In the genomic region with DNA sequence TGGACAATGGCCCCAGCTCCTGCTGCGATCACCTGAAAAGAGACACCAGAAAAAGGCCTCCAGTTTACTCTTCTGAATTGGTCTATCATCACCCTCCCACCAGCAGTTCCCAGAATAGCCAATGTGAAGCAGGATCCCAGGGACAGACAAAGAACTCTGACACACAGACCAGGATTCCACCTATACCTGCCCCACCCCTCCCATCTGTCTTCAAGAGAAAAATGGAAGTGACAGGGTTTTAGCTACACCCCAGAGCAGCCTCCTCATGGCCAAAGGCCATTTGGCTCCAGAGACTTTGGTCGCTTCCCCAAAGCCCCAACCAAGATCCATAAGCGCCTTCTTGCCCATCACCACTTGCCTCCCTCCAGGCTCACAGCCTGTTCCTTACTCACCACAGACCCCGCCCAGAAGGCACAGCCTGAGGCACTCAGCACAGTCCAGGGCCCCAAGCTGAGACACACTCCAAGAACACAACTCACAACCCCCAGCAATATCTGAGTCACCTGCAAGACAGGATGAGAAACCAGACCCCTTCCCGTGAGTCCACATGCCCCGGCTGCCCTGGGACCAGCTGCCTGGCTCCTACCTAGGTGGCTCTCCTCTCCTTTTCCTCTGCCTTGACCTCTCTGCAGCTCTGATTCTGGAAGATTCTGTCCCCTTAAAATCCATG, we compare ENCODE assay signal across 20 cellular contexts. TPM values are rescaled to one million over a fixed set of nuclear protein-coding genes. Genes with fewer than 3 reads are reported as not detected.
A peak's percentile ranks its signal among the peaks of the same experiment; 100 is the strongest.
DNase-seq lines count a peak whose midpoint lies in the region; ATAC-seq and TF ChIP-seq lines count a peak whose summit lies in the region.
"Had no signal": no experiment of that assay in that cellular context is flagged by ENCODE, and none has a peak within 500 bp of the region (broad histone marks: within the 10 kb centered on the region; RNA-seq: fewer than 3 reads in every experiment).

No MANE protein-coding gene starts in this region.

- no peak overlapping the region for H3K4me3 Mint-ChIP-seq in stimulated activated effector memory CD8-positive, alpha-beta T cell treated with anti-CD3 and anti-CD28 coated beads, Interleukin-12 subunit alpha, Interleukin-12 subunit beta, amount 100 ng/mL, for 72 hours
- H3K4me3 Mint-ChIP-seq in osteocyte (ENCODE audit: unreplicated experiment), result no peak overlapping the region
- H3K4me3 Mint-ChIP-seq: CD8-positive, alpha-beta memory T cell; HFFc6; IgD-negative memory B cell had no signal

- H3K36me3 Mint-ChIP-seq in stimulated activated effector memory CD8-positive, alpha-beta T cell treated with anti-CD3 and anti-CD28 coated beads, Interleukin-12 subunit alpha, Interleukin-12 subunit beta, amount 100 ng/mL, for 72 hours, result no peaks in the 10 kb centered on the region
- H3K36me3 Mint-ChIP-seq in osteocyte (ENCODE audit: unreplicated experiment), result no peaks in the 10 kb centered on the region

- no peaks in the 10 kb centered on the region for H3K36me3 ChIP-seq in HEK293 (ENCODE audit: control insufficient read depth in 2 of 2, insufficient read depth in 1 of 2, low read length in 2 of 2)
- no peaks in the 10 kb centered on the region for H3K36me3 ChIP-seq in PC-3 (ENCODE audit: low read depth, low read length)
- no peaks in the 10 kb centered on the region for H3K36me3 ChIP-seq in thyroid gland

- TF ChIP-seq CTCF in HEK293 (tag by site-specific recombination; IDR thresholded peaks at IDR 0.05) (no peak), PC-3 (conservative IDR thresholded peaks at IDR 0.05; ENCODE audit: low read depth, low read length) (no peak), thyroid gland (IDR thresholded peaks at IDR 0.05) (no peak), osteocyte (IDR thresholded peaks at IDR 0.05) (no peak)

- no peaks in the 10 kb centered on the region for H3K9me3 Mint-ChIP-seq in stimulated activated effector memory CD8-positive, alpha-beta T cell treated with anti-CD3 and anti-CD28 coated beads, Interleukin-12 subunit alpha, Interleukin-12 subunit beta, amount 100 ng/mL, for 72 hours
- H3K9me3 Mint-ChIP-seq in osteocyte (ENCODE audit: unreplicated experiment), result no peaks in the 10 kb centered on the region
- H3K9me3 Mint-ChIP-seq: HFFc6 had no signal

- no peak for ATAC-seq in PC-3
- ATAC-seq in stimulated activated effector memory CD8-positive, alpha-beta T cell treated with anti-CD3 and anti-CD28 coated beads, Interleukin-12 subunit alpha, Interleukin-12 subunit beta, amount 100 ng/mL, for 72 hours, result peak; percentile 47
- ATAC-seq in GM18909 (IDR thresholded peaks at IDR 0.05; ENCODE audit: poor library complexity, unreplicated experiment), result no peak

- H3K9me3 ChIP-seq in HEK293 (ENCODE audit: control insufficient read depth, insufficient read depth, low read depth, low read length), result no peaks in the 10 kb centered on the region
- H3K9me3 ChIP-seq in PC-3 (ENCODE audit: low read length), result no peaks in the 10 kb centered on the region
- no peaks in the 10 kb centered on the region for H3K9me3 ChIP-seq in thyroid gland

- H3K27ac ChIP-seq in HEK293 (ENCODE audit: extremely low read depth, low read depth, low read length) (no peak overlapping the region), PC-3 (ENCODE audit: low read length) (no peak overlapping the region), thyroid gland (no peak overlapping the region)
- H3K27ac ChIP-seq: HL-60 had no signal

- DNase-seq in PC-3, result peak; percentile 10
- DNase-seq in islet precursor cell, result peak; percentile 77
- DNase-seq in stimulated activated effector memory CD8-positive, alpha-beta T cell treated with anti-CD3 and anti-CD28 coated beads, Interleukin-12 subunit alpha, Interleukin-12 subunit beta, amount 100 ng/mL, for 72 hours (ENCODE audit: low spot score in 2 of 2), result no peak
- DNase-seq in thyroid gland, result no peak
- no peak for DNase-seq in osteocyte (ENCODE audit: extremely low spot score, unreplicated experiment)
- DNase-seq: ACHN; C1 segment of cervical spinal cord; CD8-positive, alpha-beta memory T cell; DMS53; HFFc6; NCI-H1105; NCI-H2081; NCI-H2171 treated with DMSO at 0.1 percent for 48 hours; NCI-H446 treated with DMSO at 0.1 percent for 48 hours; SHP77 treated with DMSO at 0.1 percent for 48 hours had no signal

- intact Hi-C loops in PC-3 (cut with micrococcal nuclease), result no loop called here
- intact Hi-C loops in thyroid gland (cut with DNase I), result no loop called here

- no peaks in the 10 kb centered on the region for H3F3A ChIP-seq in PC-3 (ENCODE audit: low read length, unreplicated experiment)

- H4K20me1 ChIP-seq in PC-3 (ENCODE audit: low read length), result no peaks in the 10 kb centered on the region

- POLR2A ChIA-PET in HEK293 (lab: Yijun Ruan, JAX), result interaction anchor here (0.5 kb wide), 1 partner anchor 50 kb away, joined by 3 read pairs; no protein-coding TSS in a partner anchor
- POLR2A ChIA-PET in PC-3 (lab: Charles Lee; ENCODE audit: unreplicated experiment), result no interaction called here

- peaks cover 91% of the 10 kb centered on the region for H3K27me3 ChIP-seq in PC-3 (ENCODE audit: low read length)
- no peaks in the 10 kb centered on the region for H3K27me3 ChIP-seq in thyroid gland

- WGBS in thyroid gland, 2 donors, result 90 to 94% methylated on average over 6 of the region's 6 CpGs

- no peak overlapping the region for H3K4me3 ChIP-seq in HEK293 (ENCODE audit: low read depth, low read length)
- no peak overlapping the region for H3K4me3 ChIP-seq in PC-3 (ENCODE audit: low read length)
- no peak overlapping the region for H3K4me3 ChIP-seq in thyroid gland (replicated peaks in 1 of 3)

- CTCF ChIA-PET in HEK293 (lab: Yijun Ruan, JAX), result no interaction called here
- CTCF ChIA-PET in PC-3 (lab: Charles Lee), result no interaction called here

- no peaks in the 10 kb centered on the region for H3K4me1 Mint-ChIP-seq in stimulated activated effector memory CD8-positive, alpha-beta T cell treated with anti-CD3 and anti-CD28 coated beads, Interleukin-12 subunit alpha, Interleukin-12 subunit beta, amount 100 ng/mL, for 72 hours
- H3K4me1 Mint-ChIP-seq in osteocyte (ENCODE audit: unreplicated experiment), result no peaks in the 10 kb centered on the region
- H3K4me1 Mint-ChIP-seq: CD8-positive, alpha-beta memory T cell had no signal

- H3K27me3 Mint-ChIP-seq in osteocyte (ENCODE audit: unreplicated experiment), result peaks cover 3% of the 10 kb centered on the region

- H3K4me1 ChIP-seq in HEK293 (ENCODE audit: control insufficient read depth, insufficient read depth, low read length) (no peaks in the 10 kb centered on the region), PC-3 (ENCODE audit: insufficient read depth, low read length) (no peaks in the 10 kb centered on the region), thyroid gland (no peaks in the 10 kb centered on the region)

- no peak overlapping the region for H3K9ac ChIP-seq in PC-3 (ENCODE audit: low read length)

- H3K9me2 ChIP-seq in PC-3 (replicated peaks; ENCODE audit: low read length), result no peaks in the 10 kb centered on the region

- TF ChIP-seq POLR2A in thyroid gland (IDR thresholded peaks at IDR 0.05), result no peak

- BruUV-seq in PC-3 (replicated peaks; lab: Mats Ljungman, UMichigan), result no TSS peak

- H3K27ac Mint-ChIP-seq in stimulated activated effector memory CD8-positive, alpha-beta T cell treated with anti-CD3 and anti-CD28 coated beads, Interleukin-12 subunit alpha, Interleukin-12 subunit beta, amount 100 ng/mL, for 72 hours, result no peak overlapping the region
- H3K27ac Mint-ChIP-seq in osteocyte (ENCODE audit: unreplicated experiment), result no peak overlapping the region
- H3K27ac Mint-ChIP-seq: CD8-positive, alpha-beta memory T cell; HFFc6; IgD-negative memory B cell had no signal

- no peaks in the 10 kb centered on the region for H3K79me2 ChIP-seq in PC-3 (ENCODE audit: low read length)

- H3K4me2 ChIP-seq in PC-3 (ENCODE audit: low read length), result no peak overlapping the region

- no peak overlapping the region for H2AFZ ChIP-seq in PC-3 (ENCODE audit: low read length)

TF ChIP-seq in HEK293, 187 proteins besides CTCF, POLR2A, EP300 and RAD21:
- no peak for TF ChIP-seq ZNF19 (tag by site-specific recombination; IDR thresholded peaks at IDR 0.05; ENCODE audit: low read depth)
- peak; percentile 7; the same call in 1 of the 2 replicates for TF ChIP-seq GLIS1 (tag by site-specific recombination; IDR thresholded peaks at IDR 0.05)
- no peak for TF ChIP-seq ZNF366 (tag by site-specific recombination; conservative IDR thresholded peaks at IDR 0.05)
- TF ChIP-seq ZIC2 (tag by site-specific recombination; IDR thresholded peaks at IDR 0.05), result peak; percentile 80
- TF ChIP-seq, protein P1, sequence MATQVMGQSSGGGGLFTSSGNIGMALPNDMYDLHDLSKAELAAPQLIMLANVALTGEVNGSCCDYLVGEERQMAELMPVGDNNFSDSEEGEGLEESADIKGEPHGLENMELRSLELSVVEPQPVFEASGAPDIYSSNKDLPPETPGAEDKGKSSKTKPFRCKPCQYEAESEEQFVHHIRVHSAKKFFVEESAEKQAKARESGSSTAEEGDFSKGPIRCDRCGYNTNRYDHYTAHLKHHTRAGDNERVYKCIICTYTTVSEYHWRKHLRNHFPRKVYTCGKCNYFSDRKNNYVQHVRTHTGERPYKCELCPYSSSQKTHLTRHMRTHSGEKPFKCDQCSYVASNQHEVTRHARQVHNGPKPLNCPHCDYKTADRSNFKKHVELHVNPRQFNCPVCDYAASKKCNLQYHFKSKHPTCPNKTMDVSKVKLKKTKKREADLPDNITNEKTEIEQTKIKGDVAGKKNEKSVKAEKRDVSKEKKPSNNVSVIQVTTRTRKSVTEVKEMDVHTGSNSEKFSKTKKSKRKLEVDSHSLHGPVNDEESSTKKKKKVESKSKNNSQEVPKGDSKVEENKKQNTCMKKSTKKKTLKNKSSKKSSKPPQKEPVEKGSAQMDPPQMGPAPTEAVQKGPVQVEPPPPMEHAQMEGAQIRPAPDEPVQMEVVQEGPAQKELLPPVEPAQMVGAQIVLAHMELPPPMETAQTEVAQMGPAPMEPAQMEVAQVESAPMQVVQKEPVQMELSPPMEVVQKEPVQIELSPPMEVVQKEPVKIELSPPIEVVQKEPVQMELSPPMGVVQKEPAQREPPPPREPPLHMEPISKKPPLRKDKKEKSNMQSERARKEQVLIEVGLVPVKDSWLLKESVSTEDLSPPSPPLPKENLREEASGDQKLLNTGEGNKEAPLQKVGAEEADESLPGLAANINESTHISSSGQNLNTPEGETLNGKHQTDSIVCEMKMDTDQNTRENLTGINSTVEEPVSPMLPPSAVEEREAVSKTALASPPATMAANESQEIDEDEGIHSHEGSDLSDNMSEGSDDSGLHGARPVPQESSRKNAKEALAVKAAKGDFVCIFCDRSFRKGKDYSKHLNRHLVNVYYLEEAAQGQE (tag by site-specific recombination; IDR thresholded peaks at IDR 0.05), result no peak
TF ChIP-seq in HEK293: peak in this region for 2.

RNA-seq across cellular contexts. Expression of a gene that starts 6.5 kb away (rescaled TPM):
- total RNA-seq in PC-3 (2014; rRNA removed) (not detected in 2 replicates), thyroid gland (10 to 100 TPM; 10.4 to 36.0 (median 18.9) TPM), osteocyte (not detected in 2 replicates)
- total RNA-seq: HFFc6 had no signal

RNA-seq across cellular contexts. Expression of a gene that starts 6.9 kb away (rescaled TPM):
- total RNA-seq in PC-3 (2014; rRNA removed) (not detected in 2 replicates), thyroid gland (10 to 100 TPM in 2 of 4 donors, 1 to 10 TPM in 2; 3.7 to 34.0 (median 14.7) TPM), osteocyte (not detected in 2 replicates)
- total RNA-seq: H4, HFFc6 had no signal

RNA-seq across cellular contexts. Expression of a gene that starts 56.5 kb away (rescaled TPM):
- total RNA-seq in PC-3 (2014; rRNA removed) (not detected in 2 replicates), thyroid gland (10 to 100 TPM; 25.3 to 80.6 (median 39.0) TPM), osteocyte (not detected in 2 replicates)
- total RNA-seq: HFFc6 had no signal

RNA-seq across cellular contexts. Expression of a gene that starts 58.6 kb away (rescaled TPM):
- total RNA-seq in PC-3 (2014; rRNA removed) (not detected in 2 replicates), thyroid gland (under 1 TPM in 2 of 4 donors, not detected in 2; 0.22 to 0.71 TPM), osteocyte (not detected in 2 replicates)
- total RNA-seq: CD8-positive, alpha-beta memory T cell; HFFc6 had no signal

Comparison
In these comparisons a context has a peak if more than half of its experiments do, and no peak if none do; other contexts are left out.
1. DNase-seq: peak in PC-3 (single experiment) and islet precursor cell (single experiment); none in stimulated activated effector memory CD8-positive, alpha-beta T cell treated with anti-CD3 and anti-CD28 coated beads, Interleukin-12 subunit alpha, Interleukin-12 subunit beta, amount 100 ng/mL, for 72 hours (0 of 2), thyroid gland (0 of 2) and osteocyte (single experiment).
2. RNA of a gene that starts 6.5 kb away (total RNA-seq): 10.4 to 36.0 TPM in thyroid gland; not detected in PC-3 and not detected in osteocyte; every median in the first group is over 10 times any median in the second.
3. RNA of a gene that starts 56.5 kb away (total RNA-seq): 25.3 to 80.6 TPM in thyroid gland; not detected in PC-3 and not detected in osteocyte; every median in the first group is over 10 times any median in the second.